ENCODE assay signal across 14 cellular contexts in genomic region chr4:68359508-68359907, GRCh38. TPM values are rescaled to one million over a fixed set of nuclear protein-coding genes. Genes with fewer than 3 reads are reported as not detected.
DNase-seq lines count a peak whose midpoint lies in the region; ATAC-seq and TF ChIP-seq lines count a peak whose summit lies in the region.
"Had no signal": no experiment of that assay in that cellular context is flagged by ENCODE, and none has a peak within 500 bp of the region (broad histone marks: within the 10 kb centered on the region; RNA-seq: fewer than 3 reads in every experiment).

No MANE protein-coding gene starts in this region.

- H3K9me3 ChIP-seq in OCI-LY3 (ENCODE audit: insufficient read depth, low read length) (no peaks in the 10 kb centered on the region), ovary (no peaks in the 10 kb centered on the region)
- H3K9me3 ChIP-seq: suprapubic skin had no signal

- H3K27me3 Mint-ChIP-seq in activated naive CD4-positive, alpha-beta T cell treated with anti-CD3 and anti-CD28 coated beads, Interleukin-2, amount 50 U/mL, for 24 hours: peaks cover 1% of the 10 kb centered on the region
- peaks cover 0 to 4% (median 0%) of the 10 kb centered on the region in 3 donors for H3K27me3 Mint-ChIP-seq in CD14-positive monocyte (ENCODE audit: low read depth in 3 of 3)

- no peaks in the 10 kb centered on the region for H4K20me1 ChIP-seq in OCI-LY3 (ENCODE audit: insufficient read depth, low read length)

- H3K4me2 ChIP-seq in OCI-LY3 (ENCODE audit: low read length): peak overlapping the region; percentile 6

- intact Hi-C loops in CD14-positive monocyte (cut with micrococcal nuclease): no loop called here
- intact Hi-C loops in ovary (cut with DNase I): no loop called here

- H3K4me1 ChIP-seq in OCI-LY3 (ENCODE audit: low read length) (peaks cover 5% of the 10 kb centered on the region; the same call in 1 of the 2 replicates), ovary (ENCODE audit: insufficient read depth) (no peaks in the 10 kb centered on the region)

- H3K79me2 ChIP-seq in OCI-LY3 (ENCODE audit: low read length): no peaks in the 10 kb centered on the region

- H3K27ac Mint-ChIP-seq in activated naive CD4-positive, alpha-beta T cell treated with anti-CD3 and anti-CD28 coated beads, Interleukin-2, amount 50 U/mL, for 24 hours: peak overlapping the region; percentile 19
- H3K27ac Mint-ChIP-seq in CD14-positive monocyte: no peak overlapping the region
- H3K27ac Mint-ChIP-seq: H9 had no signal

- TF ChIP-seq CTCF in OCI-LY3 (IDR thresholded peaks at IDR 0.05; ENCODE audit: low read depth, low read length): no peak
- no peak for TF ChIP-seq CTCF in CD14-positive monocyte (IDR thresholded peaks at IDR 0.05)
- no peak for TF ChIP-seq CTCF in ovary (IDR thresholded peaks at IDR 0.05)

- H3K4me3 ChIP-seq in OCI-LY3 (ENCODE audit: low read length): no peak overlapping the region
- no peak overlapping the region for H3K4me3 ChIP-seq in ovary
- H3K4me3 ChIP-seq: suprapubic skin had no signal

- H3K27me3 ChIP-seq in OCI-LY3 (ENCODE audit: low read depth, low read length): no peaks in the 10 kb centered on the region
- no peaks in the 10 kb centered on the region for H3K27me3 ChIP-seq in ovary
- H3K27me3 ChIP-seq: suprapubic skin had no signal

- no peak overlapping the region for H3K9ac ChIP-seq in OCI-LY3 (ENCODE audit: low read length)

- no peak for TF ChIP-seq EP300 in ovary (IDR thresholded peaks at IDR 0.05)

- peaks cover 12% of the 10 kb centered on the region for H3K4me1 Mint-ChIP-seq in activated naive CD4-positive, alpha-beta T cell treated with anti-CD3 and anti-CD28 coated beads, Interleukin-2, amount 50 U/mL, for 24 hours
- no peaks in the 10 kb centered on the region for H3K4me1 Mint-ChIP-seq in CD14-positive monocyte
- H3K4me1 Mint-ChIP-seq: H9 had no signal

- H3K9me3 Mint-ChIP-seq in activated naive CD4-positive, alpha-beta T cell treated with anti-CD3 and anti-CD28 coated beads, Interleukin-2, amount 50 U/mL, for 24 hours: no peaks in the 10 kb centered on the region
- H3K9me3 Mint-ChIP-seq in CD14-positive monocyte: peaks cover 0 to 7% (median 0%) of the 10 kb centered on the region in 7 donors

- no peak for DNase-seq in activated naive CD4-positive, alpha-beta T cell treated with anti-CD3 and anti-CD28 coated beads, Interleukin-2, amount 50 U/mL, for 16 hours
- DNase-seq in CD14-positive monocyte (ENCODE audit: low spot score) (no peak), ovary (no peak), DMS114 treated with DMSO at 0.1 percent for 48 hours (lab: John Stamatoyannopoulos, UW; ENCODE audit: unreplicated experiment) (no peak), NCI-H1694 (lab: John Stamatoyannopoulos, UW) (no peak)
- DNase-seq: activated CD4-positive, CD25-positive, alpha-beta regulatory T cell; effector CD4-positive, alpha-beta T cell; H9; islet precursor cell; NCI-H345 had no signal

- TF ChIP-seq POLR2A in ovary (IDR thresholded peaks at IDR 0.05): no peak

- H3K36me3 Mint-ChIP-seq in activated naive CD4-positive, alpha-beta T cell treated with anti-CD3 and anti-CD28 coated beads, Interleukin-2, amount 50 U/mL, for 24 hours: no peaks in the 10 kb centered on the region
- H3K36me3 Mint-ChIP-seq in CD14-positive monocyte: no peaks in the 10 kb centered on the region

- H3K36me3 ChIP-seq in OCI-LY3 (replicated peaks; ENCODE audit: low read depth, low read length) (no peaks in the 10 kb centered on the region), ovary (no peaks in the 10 kb centered on the region)
- H3K36me3 ChIP-seq: suprapubic skin had no signal

- ATAC-seq in HG02870 (IDR thresholded peaks at IDR 0.05; ENCODE audit: unreplicated experiment): peak; percentile 80

- no peak overlapping the region for H3K4me3 Mint-ChIP-seq in activated naive CD4-positive, alpha-beta T cell treated with anti-CD3 and anti-CD28 coated beads, Interleukin-2, amount 50 U/mL, for 24 hours
- no peak overlapping the region for H3K4me3 Mint-ChIP-seq in CD14-positive monocyte
- H3K4me3 Mint-ChIP-seq: H9 had no signal

- H3K27ac ChIP-seq in OCI-LY3 (ENCODE audit: low read length): no peak overlapping the region
- no peak overlapping the region for H3K27ac ChIP-seq in ovary
- H3K27ac ChIP-seq: suprapubic skin had no signal

- peak overlapping the region; percentile 90 for H2AFZ ChIP-seq in OCI-LY3 (ENCODE audit: low read depth, low read length)

RNA-seq across cellular contexts. Expression of gene YTHDC1, which starts 9.6 kb away (rescaled TPM):
- polyA plus RNA-seq in CD14-positive monocyte (10 to 100 TPM; 11.0 to 11.5 TPM), ovary (10 to 100 TPM; 83.8 to 86.6 TPM)
- total RNA-seq in ovary: 100 to 1,000 TPM in 3 of 7 donors, 10 to 100 TPM in 4; 72.1 to 116 (median 95.0) TPM

Comparison
In these comparisons a context has a peak if more than half of its experiments do, and no peak if none do; other contexts are left out.
1. RNA of gene YTHDC1, which starts 9.6 kb away (polyA plus RNA-seq): 83.8 to 86.6 TPM in ovary; 11.0 to 11.5 TPM in CD14-positive monocyte; every median in the first group is over 4 times any median in the second.